ENCODE assay signal across 28 cellular contexts in genomic region chr3:16545413-16546185, GRCh38. TPM values are rescaled to one million over a fixed set of nuclear protein-coding genes. Genes with fewer than 3 reads are reported as not detected.
DNase-seq lines count a peak whose midpoint lies in the region; ATAC-seq and TF ChIP-seq lines count a peak whose summit lies in the region.
"Had no signal": no experiment of that assay in that cellular context is flagged by ENCODE, and none has a peak within 500 bp of the region (broad histone marks: within the 10 kb centered on the region; RNA-seq: fewer than 3 reads in every experiment).

No MANE protein-coding gene starts in this region.

- TF ChIP-seq POLR2A in gastrocnemius medialis (IDR thresholded peaks at IDR 0.05): peak in 1 of 2 donors; percentile 8

- CTCF ChIA-PET in CD4-positive, alpha-beta T cell (lab: Charles Lee): interaction anchor here (1.7 kb wide), 1 partner anchor 255 kb away, joined by 3 read pairs; no protein-coding TSS in a partner anchor
- CTCF ChIA-PET in HEK293T (lab: Yijun Ruan, JAX) (no interaction called here), Calu3 (lab: Charles Lee) (interaction anchor here (0.6 kb wide), 1 partner anchor 257 kb away, joined by 3 read pairs; no protein-coding TSS in a partner anchor)

- H3K4me3 Mint-ChIP-seq in memory B cell: no peak overlapping the region
- no peak overlapping the region for H3K4me3 Mint-ChIP-seq in CD4-positive, alpha-beta T cell
- H3K4me3 Mint-ChIP-seq in Calu3 (ENCODE audit: low read depth, unreplicated experiment): no peak overlapping the region
- H3K4me3 Mint-ChIP-seq: activated B cell treated with CpG ODN at 0.5 μM for 24 hours, type B pancreatic cell had no signal

- no peaks in the 10 kb centered on the region for H3K36me3 ChIP-seq in gastrocnemius medialis
- H3K36me3 ChIP-seq: right lobe of liver had no signal

- no peak for TF ChIP-seq CTCF in gastrocnemius medialis (IDR thresholded peaks at IDR 0.05 in 4 of 5, conservative IDR thresholded peaks at IDR 0.05 in 1 of 5)
- no peak for TF ChIP-seq CTCF in CD4-positive, alpha-beta T cell (IDR thresholded peaks at IDR 0.05)
- no peak for TF ChIP-seq CTCF in Calu3 (IDR thresholded peaks at IDR 0.05; ENCODE audit: unreplicated experiment)

- POLR2A ChIA-PET in CD4-positive, alpha-beta T cell (lab: Charles Lee): interaction anchor here (0.9 kb wide), 1 partner anchor 255 kb away, joined by 3 read pairs; no protein-coding TSS in a partner anchor
- POLR2A ChIA-PET in HEK293T (lab: Yijun Ruan, JAX): no interaction called here

- peaks cover 2 to 22% of the 10 kb centered on the region in 2 donors for H3K4me1 ChIP-seq in gastrocnemius medialis

- peak; percentile 36 to 38 for ATAC-seq in left cardiac atrium
- ATAC-seq in Right ventricle myocardium inferior: no peak
- no peak for ATAC-seq in memory B cell (ENCODE audit: low read depth)
- ATAC-seq in gastrocnemius medialis: peak; percentile 44 to 70
- no peak for ATAC-seq in CD4-positive, alpha-beta T cell (ENCODE audit: poor library complexity)

- no peaks in the 10 kb centered on the region for H3K9me3 ChIP-seq in gastrocnemius medialis
- H3K9me3 ChIP-seq in CD4-positive, alpha-beta T cell (ENCODE audit: control insufficient read depth, low read length): no peaks in the 10 kb centered on the region
- H3K9me3 ChIP-seq: right lobe of liver had no signal

- intact Hi-C loops in left cardiac atrium (cut with DNase I): no loop called here
- intact Hi-C loops in Right ventricle myocardium inferior (cut with DNase I): no loop called here
- intact Hi-C loops in gastrocnemius medialis (cut with DNase I; ENCODE audit: low total_unique reads): loop anchor here (5.0 kb wide), 1 partner anchor 33 kb away; the partner anchor contains the start of gene RFTN1
- intact Hi-C loops in CD4-positive, alpha-beta T cell (cut with DNase I, micrococcal nuclease): loop anchor here in 1 of 2 experiments (5.0 to 10.0 kb wide), 3 partner anchors 213 to 1341 kb away; partner anchors contain the start of gene CAPN7
- intact Hi-C loops in Calu3 (cut with micrococcal nuclease; ENCODE audit: unreplicated experiment): no loop called here

- BruUV-seq in Calu3 (replicated peaks; lab: Mats Ljungman, UMichigan): no TSS peak

- H3K36me3 Mint-ChIP-seq in memory B cell (no peaks in the 10 kb centered on the region), Calu3 (ENCODE audit: insufficient read depth, unreplicated experiment) (no peaks in the 10 kb centered on the region)
- H3K36me3 Mint-ChIP-seq in CD4-positive, alpha-beta T cell (ENCODE audit: low read depth): no peaks in the 10 kb centered on the region
- H3K36me3 Mint-ChIP-seq: type B pancreatic cell had no signal

- H3K4me3 ChIP-seq in gastrocnemius medialis: no peak overlapping the region
- H3K4me3 ChIP-seq: GM23248, lung, right lobe of liver had no signal

- in situ Hi-C loops in gastrocnemius medialis (cut with MboI; ENCODE audit: low sequenced_read_pairs in 4 of 4): loop anchor here in 1 of 4 donors (25.0 kb wide), 1 partner anchor 933 kb away; the partner anchor contains the start of genes BTD and HACL1

- H3K27me3 ChIP-seq in gastrocnemius medialis: no peaks in the 10 kb centered on the region
- no peaks in the 10 kb centered on the region for H3K27me3 ChIP-seq in CD4-positive, alpha-beta T cell (ENCODE audit: control insufficient read depth, insufficient read depth, low read length)
- H3K27me3 ChIP-seq: right lobe of liver had no signal

- H3K4me1 Mint-ChIP-seq in memory B cell: no peaks in the 10 kb centered on the region
- H3K4me1 Mint-ChIP-seq in CD4-positive, alpha-beta T cell (ENCODE audit: low read depth): no peaks in the 10 kb centered on the region
- no peaks in the 10 kb centered on the region for H3K4me1 Mint-ChIP-seq in Calu3 (ENCODE audit: low read depth, unreplicated experiment)

- H3K27ac Mint-ChIP-seq in memory B cell (peak overlapping the region; percentile 43), Calu3 (ENCODE audit: unreplicated experiment) (no peak overlapping the region)
- H3K27ac Mint-ChIP-seq in CD4-positive, alpha-beta T cell: no peak overlapping the region
- H3K27ac Mint-ChIP-seq: activated B cell treated with CpG ODN at 0.5 μM for 24 hours, type B pancreatic cell had no signal

- peaks cover 4% of the 10 kb centered on the region for H3K27me3 Mint-ChIP-seq in memory B cell
- H3K27me3 Mint-ChIP-seq in CD4-positive, alpha-beta T cell: no peaks in the 10 kb centered on the region
- H3K27me3 Mint-ChIP-seq in Calu3 (ENCODE audit: unreplicated experiment): peaks cover 82% of the 10 kb centered on the region
- H3K27me3 Mint-ChIP-seq: activated B cell treated with CpG ODN at 0.5 μM for 24 hours had no signal

- H3K27ac ChIP-seq in gastrocnemius medialis: peak overlapping the region; percentile 53 to 76 (median 71)
- no peak overlapping the region for H3K27ac ChIP-seq in CD4-positive, alpha-beta T cell (ENCODE audit: low read depth, low read length)
- H3K27ac ChIP-seq: GM23248, RWPE1 had no signal

- DNase-seq in left cardiac atrium (peak; percentile 40), Right ventricle myocardium inferior (ENCODE audit: missing footprints) (no peak), memory B cell (ENCODE audit: low spot score in 2 of 2) (no peak), gastrocnemius medialis (no peak), HEK293T (ENCODE audit: extremely low spot score) (no peak), Calu3 (no peak)
- DNase-seq in CD4-positive, alpha-beta T cell: no peak
- DNase-seq in stimulated activated CD8-positive, alpha-beta memory T cell treated with anti-CD3 and anti-CD28 coated beads, Interleukin-4, amount 100 ng/mL, for 48 hours: no peak
- DNase-seq: activated B cell treated with CpG ODN at 0.5 μM for 24 hours; activated CD4-positive, alpha-beta T cell treated with anti-CD3 and anti-CD28 coated beads, Interleukin-2, amount 50 U/mL, for 4 hours; activated T-cell treated with anti-CD3 and anti-CD28 coated beads, Interleukin-2, amount 50 U/mL, for 48 hours; caudate nucleus; cortex of kidney; effector memory CD4-positive, alpha-beta T cell; GM23248; NCI-H1092 treated with DMSO at 0.1 percent for 48 hours; NCI-H187; NCI-H2171; NCI-H524; stimulated activated CD4-positive, alpha-beta T cell treated with anti-CD3 and anti-CD28 coated beads, Interleukin-12 subunit alpha, Interleukin-12 subunit beta, amount 100 ng/mL, for 4 hours; stimulated activated CD4-positive, alpha-beta T cell treated with anti-CD3 and anti-CD28 coated beads, Interleukin-4, amount 100 ng/mL, for 1 hour; T-helper 1 cell had no signal

- H3K9me3 Mint-ChIP-seq in memory B cell (no peaks in the 10 kb centered on the region), Calu3 (ENCODE audit: low read depth, unreplicated experiment) (no peaks in the 10 kb centered on the region)
- no peaks in the 10 kb centered on the region for H3K9me3 Mint-ChIP-seq in CD4-positive, alpha-beta T cell
- H3K9me3 Mint-ChIP-seq: activated B cell treated with CpG ODN at 0.5 μM for 24 hours had no signal

TF ChIP-seq in HEK293T, 16 proteins besides CTCF, POLR2A, EP300 and RAD21:
- TF ChIP-seq FOXK2 (IDR thresholded peaks at IDR 0.05): no peak
- TF ChIP-seq LEF1 (IDR thresholded peaks at IDR 0.05; ENCODE audit: borderline replicate concordance): no peak
- no peak for TF ChIP-seq L3MBTL2 (conservative IDR thresholded peaks at IDR 0.05)
- no peak for TF ChIP-seq PKNOX1 (IDR thresholded peaks at IDR 0.05)
- no peak for TF ChIP-seq SUZ12 (IDR thresholded peaks at IDR 0.05)

RNA-seq across cellular contexts. Expression of gene RFTN1, which starts 32.1 kb away (rescaled TPM):
- total RNA-seq in left cardiac atrium (10 to 100 TPM; 28.0 to 28.8 TPM), Right ventricle myocardium inferior (26.8 TPM), gastrocnemius medialis (10 to 100 TPM; 10.7 to 22.8 (median 11.7) TPM), Calu3 (2022) (1.6 and 1.8 TPM in 2 replicates)
- total RNA-seq in CD4-positive, alpha-beta T cell: 10 to 100 TPM; 55.7 to 56.4 TPM

RNA-seq across cellular contexts. Expression of gene DAZL, which starts 59.6 kb away (rescaled TPM):
- not detected for total RNA-seq in left cardiac atrium
- not detected for total RNA-seq in Right ventricle myocardium inferior
- not detected for total RNA-seq in gastrocnemius medialis
- total RNA-seq in CD4-positive, alpha-beta T cell: not detected
- not detected in 2 replicates for total RNA-seq in Calu3 (2022)
- total RNA-seq: activated B cell treated with CpG ODN at 0.5 μM for 24 hours, GM23248, M059J, right lobe of liver, subcutaneous adipose tissue had no signal

Comparison
In these comparisons a context has a peak if more than half of its experiments do, and no peak if none do; other contexts are left out.
1. ATAC-seq: peak in left cardiac atrium (2 of 2) and gastrocnemius medialis (2 of 2); none in Right ventricle myocardium inferior (single experiment), memory B cell (single experiment) and CD4-positive, alpha-beta T cell (single experiment).